ENCODE assay signal across 8 cellular contexts in the genomic region with DNA sequence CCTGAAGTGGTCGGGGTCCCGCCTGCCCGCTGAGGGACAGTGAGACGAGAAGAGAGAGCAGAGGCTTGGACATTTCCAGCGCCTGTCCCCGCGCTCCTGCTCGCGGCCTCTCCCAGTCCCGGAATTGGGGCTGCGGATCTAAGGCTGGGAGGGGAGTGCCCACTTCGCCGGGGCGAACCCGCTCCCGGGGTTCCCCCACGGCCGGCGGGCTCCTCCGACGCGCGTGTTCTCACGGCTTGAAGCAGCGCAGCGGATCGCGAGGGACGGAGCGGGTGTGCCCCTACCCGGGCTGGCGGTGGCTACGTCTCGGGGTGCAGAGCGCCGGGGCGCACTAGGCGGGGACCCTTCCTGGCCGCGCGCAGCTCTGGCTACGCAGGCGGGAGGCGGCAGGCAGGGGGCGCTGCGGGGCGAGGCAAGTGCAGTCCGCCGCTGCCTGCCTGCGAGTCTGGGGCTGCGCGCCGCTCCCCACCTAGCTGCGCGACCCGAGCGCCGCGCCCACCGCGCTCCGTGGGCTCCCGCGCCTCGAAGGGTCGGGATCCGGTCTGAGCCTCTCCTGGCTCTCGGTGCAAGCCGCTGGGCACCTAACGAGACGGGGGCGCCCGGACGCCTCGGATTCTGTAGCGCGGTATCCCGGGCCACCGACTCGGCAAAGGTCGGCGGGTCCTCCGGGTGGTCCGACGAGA. TPM values are rescaled to one million over a fixed set of nuclear protein-coding genes. Genes with fewer than 3 reads are reported as not detected.
DNase-seq lines count a peak whose midpoint lies in the region; ATAC-seq and TF ChIP-seq lines count a peak whose summit lies in the region.

No MANE protein-coding gene starts in this region.

- WGBS in suprapubic skin, result 3% methylated on average over 11 of the region's 85 CpGs

- H3K27me3 Mint-ChIP-seq in activated naive CD4-positive, alpha-beta T cell treated with anti-CD3 and anti-CD28 coated beads, Interleukin-2, amount 10 ng/mL, durations not matched to agents 7 days and 5 days, result peaks cover 88% of the 10 kb centered on the region
- H3K27me3 Mint-ChIP-seq in glutamatergic neuron (ENCODE audit: unreplicated experiment), result peaks cover 20% of the 10 kb centered on the region

- H3K4me1 ChIP-seq in SJCRH30 (peaks cover 26% of the 10 kb centered on the region), osteoblast (ENCODE audit: insufficient read depth, low read length) (peaks cover 5% of the 10 kb centered on the region), suprapubic skin (peaks cover 46% of the 10 kb centered on the region)

- H3K27ac Mint-ChIP-seq in activated naive CD4-positive, alpha-beta T cell treated with anti-CD3 and anti-CD28 coated beads, Interleukin-2, amount 10 ng/mL, durations not matched to agents 7 days and 5 days, result no peak overlapping the region
- H3K27ac Mint-ChIP-seq in glutamatergic neuron (ENCODE audit: unreplicated experiment), result peak overlapping the region; percentile 91

- H3K36me3 ChIP-seq in SJCRH30, result no peaks in the 10 kb centered on the region; the same call in 1 of the 2 replicates
- H3K36me3 ChIP-seq in osteoblast (ENCODE audit: insufficient read depth, low read length), result no peaks in the 10 kb centered on the region
- H3K36me3 ChIP-seq in suprapubic skin, result no peaks in the 10 kb centered on the region

- peak overlapping the region; percentile 52 for H3K4me2 ChIP-seq in osteoblast (ENCODE audit: insufficient read depth, low read length)

- H3K4me3 ChIP-seq in SJCRH30 (peak overlapping the region; percentile 84), osteoblast (ENCODE audit: insufficient read depth, low read length) (peak overlapping the region; percentile 46), suprapubic skin (peak overlapping the region; percentile 53)

- peak overlapping the region; percentile 60 for H3K4me3 Mint-ChIP-seq in activated naive CD4-positive, alpha-beta T cell treated with anti-CD3 and anti-CD28 coated beads, Interleukin-2, amount 10 ng/mL, durations not matched to agents 7 days and 5 days
- H3K4me3 Mint-ChIP-seq in glutamatergic neuron (ENCODE audit: unreplicated experiment), result peak overlapping the region; percentile 90

- DNase-seq in CD1c-positive myeloid dendritic cell (ENCODE audit: extremely low spot score) (peak; percentile 81), SJCRH30 (peak; percentile 84 to 88), glutamatergic neuron (peak; percentile 96), osteoblast (ENCODE audit: insufficient read length, low spot score, missing footprints) (peak; percentile 98), suprapubic skin (ENCODE audit: low spot score in 2 of 2) (peak; percentile 81 to 87)
- peak; percentile 88 for DNase-seq in activated naive CD4-positive, alpha-beta T cell treated with anti-CD3 and anti-CD28 coated beads, Interleukin-2, amount 10 ng/mL, durations not matched to agents 7 days and 5 days

- TF ChIP-seq EP300 in suprapubic skin (IDR thresholded peaks at IDR 0.05), result no peak

- peaks cover 31% of the 10 kb centered on the region for H3K4me1 Mint-ChIP-seq in activated naive CD4-positive, alpha-beta T cell treated with anti-CD3 and anti-CD28 coated beads, Interleukin-2, amount 10 ng/mL, durations not matched to agents 7 days and 5 days
- H3K4me1 Mint-ChIP-seq in glutamatergic neuron (ENCODE audit: low read depth, unreplicated experiment), result peaks cover 27% of the 10 kb centered on the region

- H3K36me3 Mint-ChIP-seq in activated naive CD4-positive, alpha-beta T cell treated with anti-CD3 and anti-CD28 coated beads, Interleukin-2, amount 10 ng/mL, durations not matched to agents 7 days and 5 days, result no peaks in the 10 kb centered on the region
- no peaks in the 10 kb centered on the region for H3K36me3 Mint-ChIP-seq in glutamatergic neuron (ENCODE audit: unreplicated experiment)

- H3K27me3 ChIP-seq in SJCRH30 (no peaks in the 10 kb centered on the region), osteoblast (ENCODE audit: insufficient read depth, low read length) (peaks cover 68% of the 10 kb centered on the region), suprapubic skin (peaks cover 69% of the 10 kb centered on the region)

- no peaks in the 10 kb centered on the region for H3K9me3 Mint-ChIP-seq in activated naive CD4-positive, alpha-beta T cell treated with anti-CD3 and anti-CD28 coated beads, Interleukin-2, amount 10 ng/mL, durations not matched to agents 7 days and 5 days
- H3K9me3 Mint-ChIP-seq in glutamatergic neuron (ENCODE audit: unreplicated experiment), result peaks cover 16% of the 10 kb centered on the region

- no peaks in the 10 kb centered on the region for H3K79me2 ChIP-seq in osteoblast (ENCODE audit: insufficient read depth, low read length)

- H3K9me3 ChIP-seq in SJCRH30 (replicated peaks) (no peaks in the 10 kb centered on the region), osteoblast (ENCODE audit: low read depth, low read length) (no peaks in the 10 kb centered on the region), suprapubic skin (no peaks in the 10 kb centered on the region)

- CTCF ChIA-PET in activated naive CD4-positive, alpha-beta T cell treated with anti-CD3 and anti-CD28 coated beads, Interleukin-2, amount 10 ng/mL, durations not matched to agents 7 days and 5 days (lab: Charles Lee), result interaction anchor here (0.9 to 3.8 kb wide), 6 partner anchors 8 to 60 kb away, joined by 3 to 40 read pairs (median 4); no protein-coding TSS in a partner anchor

- ATAC-seq in HG02642 (IDR thresholded peaks at IDR 0.05; ENCODE audit: poor library complexity, unreplicated experiment) (peak; percentile 47), HG02884 (IDR thresholded peaks at IDR 0.05; ENCODE audit: unreplicated experiment) (no peak)

- H2AFZ ChIP-seq in osteoblast (ENCODE audit: low read length), result peak overlapping the region; percentile 15

- H4K20me1 ChIP-seq in osteoblast (ENCODE audit: insufficient read depth, low read length), result no peaks in the 10 kb centered on the region

- H3K27ac ChIP-seq in SJCRH30 (peak overlapping the region; percentile 44), osteoblast (ENCODE audit: low read depth, low read length) (no peak overlapping the region), suprapubic skin (no peak overlapping the region)

- no peak for TF ChIP-seq POLR2A in suprapubic skin (IDR thresholded peaks at IDR 0.05)

- TF ChIP-seq CTCF in glutamatergic neuron (IDR thresholded peaks at IDR 0.05; ENCODE audit: partially characterized antibody, unreplicated experiment), result peak; percentile 93
- TF ChIP-seq CTCF in osteoblast (IDR thresholded peaks at IDR 0.05; ENCODE audit: extremely low read depth, low read depth, low read length), result peak; percentile 56
- TF ChIP-seq CTCF in suprapubic skin (IDR thresholded peaks at IDR 0.05), result peak; percentile 61 to 98

RNA-seq across cellular contexts. Expression of gene NGFR, which starts 1.2 kb away (rescaled TPM):
- 104 and 105 TPM in 2 replicates for total RNA-seq in SJCRH30 (2014; rRNA removed; shearing (Covaris generic))
- 131 TPM for total RNA-seq in glutamatergic neuron (ENCODE audit: unreplicated experiment)
- under 0.01 and 0.29 TPM in 2 replicates for total RNA-seq in osteoblast
- total RNA-seq in suprapubic skin, result 10 to 100 TPM; 18.1 to 26.8 (median 22.0) TPM

Comparison
In these comparisons a context has a peak if more than half of its experiments do, and no peak if none do; other contexts are left out.
1. RNA of gene NGFR, which starts 1.2 kb away (total RNA-seq): 131 TPM in glutamatergic neuron (single experiment), 104 to 105 TPM in SJCRH30 and 18.1 to 26.8 TPM in suprapubic skin; under 0.01 to 0.29 TPM in osteoblast; every median in the first group is over 10 times any median in the second.
2. Peak in every context shown above with its lines, with median percentiles within 50 percentile points of each other: DNase-seq, H3K4me3 ChIP-seq and CTCF ChIP-seq.